37 cellular contexts compared by ENCODE assay signal in genomic region chr7:96986901-96987300, GRCh38. TPM values are rescaled to one million over a fixed set of nuclear protein-coding genes. Genes with fewer than 3 reads are reported as not detected.
"Had no signal": no experiment of that assay in that cellular context is flagged by ENCODE, and none has a peak within 500 bp of the region (broad histone marks: within the 10 kb centered on the region; RNA-seq: fewer than 3 reads in every experiment).

No MANE protein-coding gene starts in this region.

- H3K36me3 ChIP-seq: MG63 had no signal

- H3K9me3 ChIP-seq: MG63 had no signal

- DNase-seq: Karpas-422, Kasumi-1, MG63, MM.1S, MV-4-11, NCI-H1048, NCI-H1092, NCI-H1092 treated with DMSO at 0.1 percent for 48 hours, NCI-H1105, NCI-H1105 treated with DMSO at 0.1 percent for 48 hours, NCI-H1417, NCI-H1417 treated with DMSO at 0.1 percent for 48 hours, NCI-H1436, NCI-H1436 treated with DMSO at 0.1 percent for 48 hours, NCI-H146, NCI-H1694, NCI-H1694 treated with DMSO at 0.1 percent for 48 hours, NCI-H187, NCI-H187 treated with DMSO at 0.1 percent for 48 hours, NCI-H1930, NCI-H2029, NCI-H2029 treated with DMSO at 0.1 percent for 48 hours, NCI-H2081, NCI-H2081 treated with DMSO at 0.1 percent for 48 hours, NCI-H2107, NCI-H2171, NCI-H2171 treated with DMSO at 0.1 percent for 48 hours, NCI-H2227 treated with DMSO at 0.1 percent for 48 hours, NCI-H226, NCI-H345, NCI-H446, NCI-H446 treated with DMSO at 0.1 percent for 48 hours, NCI-H510A, NCI-H510A treated with DMSO at 0.1 percent for 48 hours had no signal

- H3K4me3 ChIP-seq: MG63 had no signal

RNA-seq across cellular contexts. Expression of gene DLX6, which starts 18.5 kb away (rescaled TPM):
- total RNA-seq: MCF 10A had no signal

RNA-seq across cellular contexts. Expression of gene DLX5, which starts 37.7 kb away (rescaled TPM):
- total RNA-seq: LHCN-M2, MCF 10A, NCI-H460 had no signal
